ENCODE assay signal across 9 cellular contexts in genomic region chr17:41835800-41836549, GRCh38. TPM values are rescaled to one million over a fixed set of nuclear protein-coding genes. Genes with fewer than 3 reads are reported as not detected.
DNase-seq lines count a peak whose midpoint lies in the region; ATAC-seq and TF ChIP-seq lines count a peak whose summit lies in the region.
"Had no signal": no experiment of that assay in that cellular context is flagged by ENCODE, and none has a peak within 500 bp of the region (broad histone marks: within the 10 kb centered on the region; RNA-seq: fewer than 3 reads in every experiment).

Gene NT5C3B, minus strand, starts transcription at chr17:41836232. Its CDS starts 39 bp downstream, at chr17:41836193.

- H3K4me2 ChIP-seq in DND-41 (ENCODE audit: insufficient read depth, low read length) (peak within 1 kb of the TSS; percentile 71), PC-3 (ENCODE audit: low read length) (peak within 1 kb of the TSS; percentile 96)

- peaks cover 25% of the 10 kb centered on the region for H3K36me3 Mint-ChIP-seq in nephron (ENCODE audit: low read depth)

- CTCF ChIA-PET in HEK293T (lab: Yijun Ruan, JAX) (interaction anchor here (0.6 to 1.4 kb wide), 2 partner anchors 12 to 16 kb away, joined by 4 to 5 read pairs; no protein-coding TSS in a partner anchor), PC-3 (lab: Charles Lee) (no interaction called here)

- H3K4me3 ChIP-seq in DND-41 (ENCODE audit: low read depth in 1 of 2, low read length in 2 of 2) = peak within 1 kb of the TSS; percentile 33 to 60; a peak in 3 of 4 replicates
- peak within 1 kb of the TSS; percentile 95 for H3K4me3 ChIP-seq in PC-3 (ENCODE audit: low read length)
- peak within 1 kb of the TSS; percentile 74 for H3K4me3 ChIP-seq in fibroblast of pulmonary artery (replicated peaks; ENCODE audit: low read depth, low read length)

- H3K9me3 Mint-ChIP-seq in nephron = no peaks in the 10 kb centered on the region
- H3K9me3 Mint-ChIP-seq in stimulated activated naive CD8-positive, alpha-beta T cell treated with anti-CD3 and anti-CD28 coated beads, Interleukin-15, amount 100 ng/mL, for 72 hours = no peaks in the 10 kb centered on the region

- no TSS peak for BruUV-seq in PC-3 (replicated peaks; lab: Mats Ljungman, UMichigan)

- TF ChIP-seq CTCF in DND-41 (IDR thresholded peaks at IDR 0.05; ENCODE audit: borderline replicate concordance, extremely low read depth, low read length, poor library complexity, severe bottlenecking) (no peak), PC-3 (conservative IDR thresholded peaks at IDR 0.05; ENCODE audit: low read depth, low read length) (no peak), fibroblast of pulmonary artery (IDR thresholded peaks at IDR 0.05; ENCODE audit: low read length, missing control alignments) (no peak), nephron (IDR thresholded peaks at IDR 0.05; ENCODE audit: unreplicated experiment in 3 of 3) (no peak)

- H3K27me3 ChIP-seq in DND-41 (ENCODE audit: insufficient read depth, low read length, poor library complexity) = no peaks in the 10 kb centered on the region
- H3K27me3 ChIP-seq in PC-3 (ENCODE audit: low read length) = no peaks in the 10 kb centered on the region

- H4K20me1 ChIP-seq in DND-41 (ENCODE audit: insufficient read depth, low read length) (no peaks in the 10 kb centered on the region), PC-3 (ENCODE audit: low read length) (no peaks in the 10 kb centered on the region)

- H3K9ac ChIP-seq in DND-41 (ENCODE audit: low read depth, low read length) = peak within 1 kb of the TSS; percentile 64
- H3K9ac ChIP-seq in PC-3 (ENCODE audit: low read length) = peak within 1 kb of the TSS; percentile 81

- H3K9me3 ChIP-seq in DND-41 (ENCODE audit: insufficient read depth, low read length, severe bottlenecking) = no peaks in the 10 kb centered on the region
- no peaks in the 10 kb centered on the region for H3K9me3 ChIP-seq in PC-3 (ENCODE audit: low read length)

- POLR2A ChIA-PET in HEK293T (lab: Yijun Ruan, JAX) = interaction anchor here (1.0 to 5.9 kb wide), 10 partner anchors 12 to 147 kb away, joined by 3 to 40 read pairs (median 9); partner anchors contain the start of genes ACLY, EIF1, FKBP10 and JUP
- POLR2A ChIA-PET in PC-3 (lab: Charles Lee; ENCODE audit: unreplicated experiment) = no interaction called here

- peaks cover 12% of the 10 kb centered on the region for H3K4me1 Mint-ChIP-seq in nephron
- H3K4me1 Mint-ChIP-seq in stimulated activated naive CD8-positive, alpha-beta T cell treated with anti-CD3 and anti-CD28 coated beads, Interleukin-15, amount 100 ng/mL, for 72 hours = peaks cover 17% of the 10 kb centered on the region

- no peaks in the 10 kb centered on the region for H3K9me2 ChIP-seq in PC-3 (replicated peaks; ENCODE audit: low read length)

- no peaks in the 10 kb centered on the region for H3F3A ChIP-seq in PC-3 (ENCODE audit: low read length, unreplicated experiment)

- H2AFZ ChIP-seq in DND-41 (ENCODE audit: low read depth, low read length) (peak within 1 kb of the TSS; percentile 84), PC-3 (ENCODE audit: low read length) (peak within 1 kb of the TSS; percentile 96)

- DNase-seq in DND-41 (peak; percentile 59), HEK293T (ENCODE audit: extremely low spot score) (peak; percentile 98), PC-3 (peak; percentile 55), activated T-helper 1 cell treated with Interleukin-2 at 50 U/mL for 16 hours (ENCODE audit: low read depth) (peak; percentile 48), fibroblast of pulmonary artery (ENCODE audit: low read depth) (peak; percentile 40)
- DNase-seq in stimulated activated naive CD8-positive, alpha-beta T cell treated with anti-CD3 and anti-CD28 coated beads, Interleukin-15, amount 100 ng/mL, for 72 hours = peak; percentile 58 to 63
- DNase-seq in NK-92 treated with Interleukin-12 subunit alpha and Interleukin-12 subunit beta, amount 100 ng/mL, for 24 hours (lab: John Stamatoyannopoulos, UW) = no peak

- no peaks in the 10 kb centered on the region for H3K27me3 Mint-ChIP-seq in nephron (ENCODE audit: low read depth)
- H3K27me3 Mint-ChIP-seq in stimulated activated naive CD8-positive, alpha-beta T cell treated with anti-CD3 and anti-CD28 coated beads, Interleukin-15, amount 100 ng/mL, for 72 hours = no peaks in the 10 kb centered on the region

- H3K79me2 ChIP-seq in DND-41 (ENCODE audit: insufficient read depth, low read length) (no peaks in the 10 kb centered on the region; the same call in 1 of the 2 replicates), PC-3 (ENCODE audit: low read length) (peaks cover 15% of the 10 kb centered on the region)

- H3K36me3 ChIP-seq in DND-41 (ENCODE audit: insufficient read depth, low read length) = no peaks in the 10 kb centered on the region
- no peaks in the 10 kb centered on the region for H3K36me3 ChIP-seq in PC-3 (ENCODE audit: low read depth, low read length)

- H3K27ac ChIP-seq in DND-41 (ENCODE audit: low read length) (peak within 1 kb of the TSS; percentile 47; the same call in 1 of the 2 replicates), PC-3 (ENCODE audit: low read length) (no peak within 1 kb of the TSS)
- H3K27ac ChIP-seq: epithelial cell of prostate had no signal

- peak; percentile 86 for ATAC-seq in DND-41 (ENCODE audit: insufficient read depth, low read depth)
- peak; percentile 89 for ATAC-seq in PC-3
- ATAC-seq in stimulated activated naive CD8-positive, alpha-beta T cell treated with anti-CD3 and anti-CD28 coated beads, Interleukin-15, amount 100 ng/mL, for 72 hours = peak; percentile 90

- peak within 1 kb of the TSS; percentile 91 to 93 (median 91) for H3K4me3 Mint-ChIP-seq in nephron
- H3K4me3 Mint-ChIP-seq in stimulated activated naive CD8-positive, alpha-beta T cell treated with anti-CD3 and anti-CD28 coated beads, Interleukin-15, amount 100 ng/mL, for 72 hours = peak within 1 kb of the TSS; percentile 84 to 86

- peak within 1 kb of the TSS in 2 of 3 experiments; percentile 41 to 76 for H3K27ac Mint-ChIP-seq in nephron
- H3K27ac Mint-ChIP-seq in stimulated activated naive CD8-positive, alpha-beta T cell treated with anti-CD3 and anti-CD28 coated beads, Interleukin-15, amount 100 ng/mL, for 72 hours = peak within 1 kb of the TSS; percentile 54 to 72

- H3K4me1 ChIP-seq in DND-41 (ENCODE audit: insufficient read depth, low read length) (peaks cover 18% of the 10 kb centered on the region), PC-3 (ENCODE audit: insufficient read depth, low read length) (peaks cover 8% of the 10 kb centered on the region)

- intact Hi-C loops in PC-3 (cut with micrococcal nuclease) = no loop called here

TF ChIP-seq in HEK293T, 16 proteins besides CTCF, POLR2A, EP300 and RAD21:
- TF ChIP-seq ELF4 (IDR thresholded peaks at IDR 0.05) = no peak
- TF ChIP-seq, protein P1, sequence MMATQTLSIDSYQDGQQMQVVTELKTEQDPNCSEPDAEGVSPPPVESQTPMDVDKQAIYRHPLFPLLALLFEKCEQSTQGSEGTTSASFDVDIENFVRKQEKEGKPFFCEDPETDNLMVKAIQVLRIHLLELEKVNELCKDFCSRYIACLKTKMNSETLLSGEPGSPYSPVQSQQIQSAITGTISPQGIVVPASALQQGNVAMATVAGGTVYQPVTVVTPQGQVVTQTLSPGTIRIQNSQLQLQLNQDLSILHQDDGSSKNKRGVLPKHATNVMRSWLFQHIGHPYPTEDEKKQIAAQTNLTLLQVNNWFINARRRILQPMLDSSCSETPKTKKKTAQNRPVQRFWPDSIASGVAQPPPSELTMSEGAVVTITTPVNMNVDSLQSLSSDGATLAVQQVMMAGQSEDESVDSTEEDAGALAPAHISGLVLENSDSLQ (IDR thresholded peaks at IDR 0.05) = no peak
- TF ChIP-seq SP1 (IDR thresholded peaks at IDR 0.05) = no peak
- no peak for TF ChIP-seq ARNT (IDR thresholded peaks at IDR 0.05)
- no peak for TF ChIP-seq TARDBP (IDR thresholded peaks at IDR 0.05)
- no peak for TF ChIP-seq FOXA1 (IDR thresholded peaks at IDR 0.05)
- TF ChIP-seq L3MBTL2 (conservative IDR thresholded peaks at IDR 0.05) = no peak
- no peak for TF ChIP-seq HDGF (IDR thresholded peaks at IDR 0.05; ENCODE audit: borderline replicate concordance)
- TF ChIP-seq CTBP1 (IDR thresholded peaks at IDR 0.05; ENCODE audit: borderline replicate concordance) = no peak
- TF ChIP-seq BHLHE40 (IDR thresholded peaks at IDR 0.05; ENCODE audit: borderline replicate concordance) = no peak
- TF ChIP-seq NFRKB (IDR thresholded peaks at IDR 0.05) = no peak
- TF ChIP-seq FOXK2 (IDR thresholded peaks at IDR 0.05) = no peak

RNA-seq across cellular contexts. Expression of gene NT5C3B, which starts in this region (rescaled TPM):
- 78.8 and 79.2 TPM in 2 replicates for total RNA-seq in PC-3 (2014; rRNA removed)
